23 cellular contexts compared by ENCODE assay signal in the genomic region with DNA sequence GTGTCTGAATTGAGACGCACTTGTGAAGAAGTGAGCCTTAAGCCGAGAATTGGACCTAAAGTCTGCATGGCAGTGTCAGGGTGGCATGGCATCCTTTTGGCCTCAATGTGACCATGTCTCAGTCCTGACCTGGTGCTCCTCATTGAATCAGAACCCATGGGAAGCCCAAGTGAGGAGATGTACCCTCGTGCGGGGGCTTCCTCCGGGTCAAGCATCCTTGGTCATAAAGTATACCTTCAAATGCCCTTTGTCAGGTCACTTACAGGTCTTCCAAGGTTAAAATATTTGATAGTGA.
DNase-seq lines count a peak whose midpoint lies in the region; TF ChIP-seq lines count a peak whose summit lies in the region.
"Had no signal": no experiment of that assay in that cellular context is flagged by ENCODE, and none has a peak within 500 bp of the region (broad histone marks: within the 10 kb centered on the region; RNA-seq: fewer than 3 reads in every experiment).

No MANE protein-coding gene starts in this region.

- H2AFZ ChIP-seq in mesenchymal stem cell (ENCODE audit: low read depth, low read length) = no peak overlapping the region
- H2AFZ ChIP-seq: GM23338, PC-9 had no signal

- 93% methylated on average over 5 of the region's 5 CpGs for WGBS in mesenchymal stem cell

- peak; percentile 47 for DNase-seq in right atrium auricular region (ENCODE audit: low spot score)
- no peak for DNase-seq in cardiac septum (ENCODE audit: low spot score)
- no peak for DNase-seq in mesenchymal stem cell
- DNase-seq in stimulated activated CD8-positive, alpha-beta memory T cell treated with anti-CD3 and anti-CD28 coated beads, Interleukin-4, amount 100 ng/mL, for 48 hours = peak; percentile 10
- no peak for DNase-seq in AG20443 (ENCODE audit: low spot score)
- DNase-seq in SJCRH30 = no peak
- no peak for DNase-seq in NCI-H187 treated with DMSO at 0.1 percent for 48 hours (lab: John Stamatoyannopoulos, UW)
- DNase-seq in colonic mucosa = no peak
- DNase-seq: CD4-positive, CD25-positive, alpha-beta regulatory T cell; HFFc6; KBM-7; MV-4-11; NCI-H1105; NCI-H1436 treated with DMSO at 0.1 percent for 48 hours; NCI-H1930; NCI-H2107; NCI-H446; NCI-H524 treated with DMSO at 0.1 percent for 48 hours; PC-9 had no signal

- H3K36me3 ChIP-seq in right atrium auricular region (no peaks in the 10 kb centered on the region), mesenchymal stem cell (ENCODE audit: control insufficient read depth in 1 of 2, insufficient read depth in 2 of 2, low read depth in 1 of 2, low read length in 2 of 2) (no peaks in the 10 kb centered on the region), SJCRH30 (no peaks in the 10 kb centered on the region), colonic mucosa (no peaks in the 10 kb centered on the region)
- H3K36me3 ChIP-seq: BLaER1, HAP-1, SJSA1 had no signal

- H3K9me3 ChIP-seq in right atrium auricular region (no peaks in the 10 kb centered on the region), mesenchymal stem cell (ENCODE audit: control insufficient read depth, low read length) (no peaks in the 10 kb centered on the region), SJCRH30 (replicated peaks) (no peaks in the 10 kb centered on the region), colonic mucosa (no peaks in the 10 kb centered on the region)
- H3K9me3 ChIP-seq: BLaER1, HAP-1, SJSA1 had no signal

- H3K18ac ChIP-seq in mesenchymal stem cell (ENCODE audit: low read depth in 1 of 2, low read length in 2 of 2) = no peak overlapping the region

- H2BK15ac ChIP-seq in mesenchymal stem cell (ENCODE audit: low read depth, poor library complexity, severe bottlenecking) = no peak overlapping the region

- peak overlapping the region; percentile 51 for H2AK5ac ChIP-seq in mesenchymal stem cell (ENCODE audit: low read length, severe bottlenecking)

- no peak overlapping the region for H2BK12ac ChIP-seq in mesenchymal stem cell (ENCODE audit: low read length in 2 of 2)

- H3K4me1 ChIP-seq in right atrium auricular region = peaks cover 0 to 36% of the 10 kb centered on the region in 2 donors
- peaks cover 44% of the 10 kb centered on the region for H3K4me1 ChIP-seq in mesenchymal stem cell (ENCODE audit: control insufficient read depth, insufficient read depth, low read depth, low read length)
- H3K4me1 ChIP-seq in SJCRH30 = peaks cover 41% of the 10 kb centered on the region
- no peaks in the 10 kb centered on the region for H3K4me1 ChIP-seq in colonic mucosa
- H3K4me1 ChIP-seq: HAP-1, SJSA1 had no signal

- H3K79me1 ChIP-seq in mesenchymal stem cell (replicated peaks; ENCODE audit: low read length, poor library complexity, severe bottlenecking) = no peaks in the 10 kb centered on the region

- H3K4ac ChIP-seq in mesenchymal stem cell (ENCODE audit: low read depth in 1 of 2, low read length in 2 of 2) = no peak overlapping the region

- intact Hi-C loops in cardiac septum (cut with DNase I) = no loop called here
- intact Hi-C loops in colonic mucosa (cut with DNase I) = no loop called here

- H3K27ac ChIP-seq in right atrium auricular region (no peak overlapping the region), mesenchymal stem cell (ENCODE audit: low read length, poor library complexity, severe bottlenecking) (no peak overlapping the region), SJCRH30 (no peak overlapping the region), colonic mucosa (no peak overlapping the region)
- H3K27ac ChIP-seq: BLaER1, PC-9, SJSA1 had no signal

- H3K27me3 ChIP-seq in right atrium auricular region (no peaks in the 10 kb centered on the region), mesenchymal stem cell (ENCODE audit: control insufficient read depth in 1 of 2, insufficient read depth in 1 of 2, low read length in 2 of 2) (peaks cover 7 to 29% of the 10 kb centered on the region in 2 experiments), SJCRH30 (no peaks in the 10 kb centered on the region), colonic mucosa (no peaks in the 10 kb centered on the region)
- H3K27me3 ChIP-seq: BLaER1, SJSA1 had no signal

- no peak overlapping the region for H2BK120ac ChIP-seq in mesenchymal stem cell (ENCODE audit: low read depth, low read length)

- H3K4me3 ChIP-seq in right atrium auricular region = no peak overlapping the region
- no peak overlapping the region for H3K4me3 ChIP-seq in mesenchymal stem cell (ENCODE audit: insufficient read depth in 1 of 2, low read depth in 1 of 2, low read length in 2 of 2)
- no peak overlapping the region for H3K4me3 ChIP-seq in SJCRH30
- H3K4me3 ChIP-seq in colonic mucosa = no peak overlapping the region
- H3K4me3 ChIP-seq: BLaER1, GM23338, HAP-1, PC-9, SJSA1 had no signal

- H3K4me2 ChIP-seq in mesenchymal stem cell (ENCODE audit: low read length, poor library complexity, severe bottlenecking) = no peak overlapping the region
- H3K4me2 ChIP-seq: GM23338, PC-9 had no signal

- no peak overlapping the region for H2BK5ac ChIP-seq in mesenchymal stem cell (ENCODE audit: low read depth, low read length, poor library complexity, severe bottlenecking)

- H3K23ac ChIP-seq in mesenchymal stem cell (ENCODE audit: low read length in 2 of 2) = no peak overlapping the region

- no peak overlapping the region for H3K9ac ChIP-seq in mesenchymal stem cell (ENCODE audit: low read length)
- H3K9ac ChIP-seq in colonic mucosa (ENCODE audit: low read depth in 2 of 2, low read length in 2 of 2) = no peak overlapping the region
- H3K9ac ChIP-seq: BLaER1 had no signal

- no peak overlapping the region for H4K8ac ChIP-seq in mesenchymal stem cell (ENCODE audit: low read length)

- peak overlapping the region; percentile 55 for H4K91ac ChIP-seq in mesenchymal stem cell (ENCODE audit: low read length)

- TF ChIP-seq CTCF in right atrium auricular region (IDR thresholded peaks at IDR 0.05) = no peak
- no peak for TF ChIP-seq CTCF in colonic mucosa (IDR thresholded peaks at IDR 0.05)

- H3K14ac ChIP-seq in mesenchymal stem cell (ENCODE audit: low read length in 2 of 2) = no peak overlapping the region

Comparison
In these comparisons a context has a peak if more than half of its experiments do, and no peak if none do; other contexts are left out.
1. DNase-seq: peak in right atrium auricular region (single experiment) and stimulated activated CD8-positive, alpha-beta memory T cell treated with anti-CD3 and anti-CD28 coated beads, Interleukin-4, amount 100 ng/mL, for 48 hours (single experiment); none in cardiac septum (single experiment), mesenchymal stem cell (single experiment), AG20443 (single experiment), SJCRH30 (0 of 2), NCI-H187 treated with DMSO at 0.1 percent for 48 hours (single experiment) and colonic mucosa (single experiment).